In genomic region chr6:14635933-14636599, GRCh38 we compare ENCODE assay signal across 13 cellular contexts.
DNase-seq lines count a peak whose midpoint lies in the region; ATAC-seq lines count a peak whose summit lies in the region.
"Had no signal": no experiment of that assay in that cellular context is flagged by ENCODE, and none has a peak within 500 bp of the region (broad histone marks: within the 10 kb centered on the region; RNA-seq: fewer than 3 reads in every experiment).

No MANE protein-coding gene starts in this region.

- peak; percentile 59 for ATAC-seq in GM19351 (IDR thresholded peaks at IDR 0.05; ENCODE audit: unreplicated experiment)
- peak; percentile 61 for ATAC-seq in HG03520 (IDR thresholded peaks at IDR 0.05; ENCODE audit: unreplicated experiment)
- ATAC-seq in HG03039 (IDR thresholded peaks at IDR 0.05; ENCODE audit: unreplicated experiment): no peak
- ATAC-seq in HG03135 (IDR thresholded peaks at IDR 0.05; ENCODE audit: unreplicated experiment): no peak
- no peak for ATAC-seq in left ventricle myocardium superior
- no peak for ATAC-seq in GM21423 (IDR thresholded peaks at IDR 0.05; ENCODE audit: unreplicated experiment)
- ATAC-seq: psoas muscle had no signal

- intact Hi-C loops in CD4-positive, alpha-beta memory T cell (cut with micrococcal nuclease): loop anchor here (2.0 kb wide), 1 partner anchor 25 kb away; no protein-coding TSS in a partner anchor
- intact Hi-C loops in left ventricle myocardium superior (cut with micrococcal nuclease): no loop called here

- peak overlapping the region; percentile 46 to 89 (median 80) for H3K4me3 Mint-ChIP-seq in CD4-positive, alpha-beta memory T cell

- POLR2A ChIA-PET in CD4-positive, alpha-beta memory T cell (lab: Charles Lee; ENCODE audit: partially characterized antibody): interaction anchor here (0.6 to 3.4 kb wide), 10 partner anchors 8 to 1501 kb away, joined by 3 to 21 read pairs (median 6); no protein-coding TSS in a partner anchor

- H3K9me3 ChIP-seq in CD4-positive, alpha-beta memory T cell (ENCODE audit: control insufficient read depth in 1 of 2, low read length in 2 of 2): no peaks in the 10 kb centered on the region
- H3K9me3 ChIP-seq: psoas muscle had no signal

- H3K27me3 ChIP-seq in CD4-positive, alpha-beta memory T cell (ENCODE audit: insufficient read depth, low read length): no peaks in the 10 kb centered on the region

- no peaks in the 10 kb centered on the region for H3K36me3 ChIP-seq in CD4-positive, alpha-beta memory T cell (ENCODE audit: insufficient read depth, low read length)

- peak in 4 of 5 donors; percentile 24 to 58 (median 48) for DNase-seq in CD4-positive, alpha-beta memory T cell
- DNase-seq in central memory CD4-positive, alpha-beta T cell: peak; percentile 36
- no peak for DNase-seq in left ventricle myocardium superior
- DNase-seq: kidney glomerular epithelial cell, NCI-H1417, psoas muscle had no signal

- CTCF ChIA-PET in CD4-positive, alpha-beta memory T cell (lab: Charles Lee; ENCODE audit: partially characterized antibody): interaction anchor here (0.6 to 1.6 kb wide), 4 partner anchors 22 to 507 kb away, joined by 3 to 4 read pairs (median 3); no protein-coding TSS in a partner anchor

- no peaks in the 10 kb centered on the region for H3K36me3 Mint-ChIP-seq in CD4-positive, alpha-beta memory T cell

- peak overlapping the region; percentile 75 to 96 (median 89) for H3K27ac Mint-ChIP-seq in CD4-positive, alpha-beta memory T cell

- peak overlapping the region; percentile 30 to 36 for H3K4me3 ChIP-seq in CD4-positive, alpha-beta memory T cell (ENCODE audit: low read length in 2 of 2)
- H3K4me3 ChIP-seq: psoas muscle had no signal

- peaks cover 37 to 51% (median 44%) of the 10 kb centered on the region in 4 donors for H3K4me1 Mint-ChIP-seq in CD4-positive, alpha-beta memory T cell

- peaks cover 0 to 3% of the 10 kb centered on the region in 2 donors for H3K27me3 Mint-ChIP-seq in CD4-positive, alpha-beta memory T cell

- H3K27ac ChIP-seq in CD4-positive, alpha-beta memory T cell (ENCODE audit: low read depth, low read length): no peak overlapping the region
- H3K27ac ChIP-seq: C4-2B, psoas muscle, RWPE1 had no signal

- H3K4me1 ChIP-seq in CD4-positive, alpha-beta memory T cell (ENCODE audit: insufficient read depth, low read length): peaks cover 48% of the 10 kb centered on the region

- H3K9me3 Mint-ChIP-seq in CD4-positive, alpha-beta memory T cell: peaks cover 0 to 3% (median 0%) of the 10 kb centered on the region in 8 donors

Comparison
In these comparisons a context has a peak if more than half of its experiments do, and no peak if none do; other contexts are left out.
1. ATAC-seq: peak in GM19351 (single experiment) and HG03520 (single experiment); none in HG03039 (single experiment), HG03135 (single experiment), left ventricle myocardium superior (single experiment) and GM21423 (single experiment).